ENCODE assay signal across 15 cellular contexts in the genomic region with DNA sequence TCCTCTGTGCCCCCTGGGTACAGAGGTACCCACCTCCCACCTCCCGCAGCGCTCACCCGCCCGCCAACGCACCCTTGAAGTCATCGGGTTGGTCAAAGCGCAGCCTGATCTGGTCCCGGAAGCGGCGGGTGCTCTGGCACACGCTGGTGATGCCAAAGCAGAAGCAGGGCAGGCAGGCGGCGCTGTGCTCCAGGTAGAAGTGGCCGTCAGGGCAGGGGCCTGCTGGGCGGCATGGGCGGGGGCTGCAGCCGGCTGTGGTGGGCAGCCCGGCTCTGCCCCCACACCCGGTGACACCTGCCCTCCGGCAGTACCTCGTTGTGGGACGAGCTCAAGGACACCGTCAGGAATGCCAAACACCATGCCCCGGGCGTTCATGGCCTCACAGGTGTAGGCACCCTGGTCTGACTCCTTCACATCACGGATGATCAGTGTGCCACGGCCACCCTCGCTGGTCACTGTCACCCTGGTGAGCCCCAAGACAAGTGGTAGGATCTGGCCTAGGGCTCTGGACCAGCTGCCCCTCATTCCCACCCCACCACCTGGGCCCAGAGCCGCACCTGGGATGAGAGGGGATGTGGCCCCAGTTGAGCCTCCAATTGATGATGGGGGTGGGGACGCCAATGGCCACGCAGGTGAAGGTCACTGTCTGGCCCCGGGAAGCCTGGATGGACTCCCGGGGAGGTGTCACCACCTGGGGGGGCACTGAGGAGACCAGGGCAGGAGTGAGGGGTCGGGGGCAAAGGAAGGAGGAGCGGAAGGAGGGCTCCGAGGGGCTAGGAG. TPM values are rescaled to one million over a fixed set of nuclear protein-coding genes. Genes with fewer than 3 reads are reported as not detected.
DNase-seq lines count a peak whose midpoint lies in the region; ATAC-seq and TF ChIP-seq lines count a peak whose summit lies in the region.
"Had no signal": no experiment of that assay in that cellular context is flagged by ENCODE, and none has a peak within 500 bp of the region (broad histone marks: within the 10 kb centered on the region; RNA-seq: fewer than 3 reads in every experiment).

No MANE protein-coding gene starts in this region.

- DNase-seq in H7 (peak; percentile 62), RPMI8226 (peak; percentile 52), left lobe of liver (ENCODE audit: low spot score) (peak; percentile 44), tibial artery (no peak), D341Med (ENCODE audit: low spot score) (no peak), mucosa of gallbladder (ENCODE audit: low spot score) (no peak)
- DNase-seq: C1 segment of cervical spinal cord; Calu3; CD4-positive, alpha-beta T cell; DMS79 treated with DMSO at 0.1 percent for 48 hours; EL; GOT3 had no signal

- no peaks in the 10 kb centered on the region for H3K4me1 ChIP-seq in tibial artery
- H3K4me1 ChIP-seq: HAP-1 had no signal

- H3K36me3 ChIP-seq in H7 (replicated peaks; ENCODE audit: control insufficient read depth, insufficient read depth, low read length) (peaks cover 25% of the 10 kb centered on the region), tibial artery (peaks cover 84 to 100% (median 93%) of the 10 kb centered on the region in 3 donors)
- H3K36me3 ChIP-seq: HAP-1 had no signal

- no peak for TF ChIP-seq CTCF in tibial artery (IDR thresholded peaks at IDR 0.05)

- no peak overlapping the region for H3K4me3 ChIP-seq in H7 (ENCODE audit: insufficient read depth, low read depth, low read length)
- no peak overlapping the region for H3K4me3 ChIP-seq in tibial artery
- H3K4me3 ChIP-seq: HAP-1 had no signal

- intact Hi-C loops in tibial artery (cut with DNase I; ENCODE audit: low total_unique reads): no loop called here

- no peaks in the 10 kb centered on the region for H3K9me3 ChIP-seq in tibial artery
- H3K9me3 ChIP-seq: HAP-1 had no signal

- H3K27me3 ChIP-seq in H7 (ENCODE audit: control insufficient read depth, insufficient read depth, low read length) (no peaks in the 10 kb centered on the region), tibial artery (no peaks in the 10 kb centered on the region)

- H3K27ac ChIP-seq in tibial artery: peak overlapping the region; percentile 12 to 45

- ATAC-seq in left lobe of liver (no peak), HG02588 (IDR thresholded peaks at IDR 0.05; ENCODE audit: unreplicated experiment) (no peak)
- ATAC-seq: HepG2 had no signal

RNA-seq across cellular contexts. Expression of gene HSPG2, which starts 52.5 kb away (rescaled TPM):
- 43.5 and 49.2 TPM in 2 replicates for total RNA-seq in H7 (2014; rRNA removed; shearing (Covaris generic))
- total RNA-seq in left lobe of liver: 50.8 TPM
- 746 TPM for total RNA-seq in mucosa of gallbladder

Comparison
In these comparisons a context has a peak if more than half of its experiments do, and no peak if none do; other contexts are left out.
1. DNase-seq: peak in H7 (single experiment), RPMI8226 (single experiment) and left lobe of liver (single experiment); none in tibial artery (0 of 2), D341Med (single experiment) and mucosa of gallbladder (single experiment).
2. RNA of gene HSPG2, which starts 52.5 kb away (total RNA-seq): 746 TPM in mucosa of gallbladder (single experiment); 50.8 TPM in left lobe of liver (single experiment) and 43.5 to 49.2 TPM in H7; every median in the first group is over 10 times any median in the second.